20 cellular contexts compared by ENCODE assay signal in genomic region chr12:80445083-80445482, GRCh38. TPM values are rescaled to one million over a fixed set of nuclear protein-coding genes. Genes with fewer than 3 reads are reported as not detected.
DNase-seq lines count a peak whose midpoint lies in the region; ATAC-seq and TF ChIP-seq lines count a peak whose summit lies in the region.
"Had no signal": no experiment of that assay in that cellular context is flagged by ENCODE, and none has a peak within 500 bp of the region (broad histone marks: within the 10 kb centered on the region; RNA-seq: fewer than 3 reads in every experiment).

No MANE protein-coding gene starts in this region.

- no peak overlapping the region for H2BK120ac ChIP-seq in mesenchymal stem cell (ENCODE audit: low read depth, low read length)

- H3K4ac ChIP-seq in mesenchymal stem cell (ENCODE audit: low read depth in 1 of 2, low read length in 2 of 2) = no peak overlapping the region

- H3K4me2 ChIP-seq in mesenchymal stem cell (ENCODE audit: low read length, poor library complexity, severe bottlenecking) = no peak overlapping the region
- H3K4me2 ChIP-seq: KMS-11 had no signal

- H3K79me1 ChIP-seq in mesenchymal stem cell (replicated peaks; ENCODE audit: low read length, poor library complexity, severe bottlenecking) = no peaks in the 10 kb centered on the region

- peak overlapping the region; percentile 73 for H3K27ac Mint-ChIP-seq in HFFc6
- H3K27ac Mint-ChIP-seq: activated CD8-positive, alpha-beta T cell treated with anti-CD3 and anti-CD28 coated beads, Interleukin-2, amount 10 ng/mL, durations not matched to agents 7 days and 5 days; activated naive CD4-positive, alpha-beta T cell treated with anti-CD3 and anti-CD28 coated beads, Interleukin-2, amount 10 ng/mL, durations not matched to agents 7 days and 5 days; CD8-positive, alpha-beta T cell; type B pancreatic cell had no signal

- H3K36me3 Mint-ChIP-seq in HFFc6 (ENCODE audit: low read depth) = peaks cover 32% of the 10 kb centered on the region
- H3K36me3 Mint-ChIP-seq: activated naive CD4-positive, alpha-beta T cell treated with anti-CD3 and anti-CD28 coated beads, Interleukin-2, amount 10 ng/mL, durations not matched to agents 7 days and 5 days; CD8-positive, alpha-beta T cell; type B pancreatic cell had no signal

- peaks cover 75% of the 10 kb centered on the region for H3K4me1 Mint-ChIP-seq in HFFc6 (ENCODE audit: low read depth)
- H3K4me1 Mint-ChIP-seq: activated naive CD4-positive, alpha-beta T cell treated with anti-CD3 and anti-CD28 coated beads, Interleukin-2, amount 10 ng/mL, durations not matched to agents 7 days and 5 days had no signal

- peaks cover 19% of the 10 kb centered on the region for H3K9me3 Mint-ChIP-seq in HFFc6
- H3K9me3 Mint-ChIP-seq: activated naive CD4-positive, alpha-beta T cell treated with anti-CD3 and anti-CD28 coated beads, Interleukin-2, amount 10 ng/mL, durations not matched to agents 7 days and 5 days; activated T-cell treated with anti-CD3 and anti-CD28 coated beads, Interleukin-2, amount 50 U/mL, for 4 hours; type B pancreatic cell had no signal

- H2AFZ ChIP-seq in mesenchymal stem cell (ENCODE audit: low read depth, low read length) = no peak overlapping the region

- H3K4me3 Mint-ChIP-seq in HFFc6 = peak overlapping the region; percentile 81
- H3K4me3 Mint-ChIP-seq: activated CD8-positive, alpha-beta T cell treated with anti-CD3 and anti-CD28 coated beads, Interleukin-2, amount 10 ng/mL, durations not matched to agents 7 days and 5 days; activated naive CD4-positive, alpha-beta T cell treated with anti-CD3 and anti-CD28 coated beads, Interleukin-2, amount 10 ng/mL, durations not matched to agents 7 days and 5 days; activated T-cell treated with anti-CD3 and anti-CD28 coated beads, Interleukin-2, amount 50 U/mL, for 4 hours; CD8-positive, alpha-beta T cell; type B pancreatic cell had no signal

- H3K27me3 Mint-ChIP-seq in HFFc6 (ENCODE audit: insufficient read depth) = no peaks in the 10 kb centered on the region
- H3K27me3 Mint-ChIP-seq: activated naive CD4-positive, alpha-beta T cell treated with anti-CD3 and anti-CD28 coated beads, Interleukin-2, amount 10 ng/mL, durations not matched to agents 7 days and 5 days; type B pancreatic cell had no signal

- WGBS in mesenchymal stem cell = no CpG with 5 or more reads among the region's 2 CpGs

- no peak overlapping the region for H3K14ac ChIP-seq in mesenchymal stem cell (ENCODE audit: low read length in 2 of 2)

- H3K27ac ChIP-seq in mesenchymal stem cell (ENCODE audit: low read length, poor library complexity, severe bottlenecking) = no peak overlapping the region
- H3K27ac ChIP-seq: dorsolateral prefrontal cortex, KMS-11, neutrophil had no signal

- H3K9ac ChIP-seq in mesenchymal stem cell (ENCODE audit: low read length) = peak overlapping the region; percentile 9
- H3K9ac ChIP-seq: KMS-11 had no signal

- no peaks in the 10 kb centered on the region for H3K27me3 ChIP-seq in mesenchymal stem cell (ENCODE audit: control insufficient read depth in 1 of 2, insufficient read depth in 1 of 2, low read length in 2 of 2)
- H3K27me3 ChIP-seq: dorsolateral prefrontal cortex, neutrophil had no signal

- no peak for ATAC-seq in GM21360 (IDR thresholded peaks at IDR 0.05; ENCODE audit: unreplicated experiment)
- no peak for ATAC-seq in stimulated activated naive CD8-positive, alpha-beta T cell treated with anti-CD3 and anti-CD28 coated beads, Interleukin-15, Interleukin-2, amounts not matched to agents 100 U/mL and 50 U/mL, for 24 hours
- ATAC-seq in GM21390 (IDR thresholded peaks at IDR 0.05; ENCODE audit: unreplicated experiment) = no peak
- ATAC-seq: activated CD8-positive, alpha-beta T cell treated with anti-CD3 and anti-CD28 coated beads, Interleukin-2, amount 10 ng/mL, durations not matched to agents 7 days and 5 days; activated T-cell treated with anti-CD3 and anti-CD28 coated beads, Interleukin-2, amount 50 U/mL, for 4 hours; CD8-positive, alpha-beta T cell had no signal

- H4K8ac ChIP-seq in mesenchymal stem cell (ENCODE audit: low read length) = no peak overlapping the region

- no peak overlapping the region for H4K91ac ChIP-seq in mesenchymal stem cell (ENCODE audit: low read length)

- H2BK5ac ChIP-seq in mesenchymal stem cell (ENCODE audit: low read depth, low read length, poor library complexity, severe bottlenecking) = no peak overlapping the region

- no peaks in the 10 kb centered on the region for H3K36me3 ChIP-seq in mesenchymal stem cell (ENCODE audit: control insufficient read depth in 1 of 2, insufficient read depth in 2 of 2, low read depth in 1 of 2, low read length in 2 of 2)
- H3K36me3 ChIP-seq: neutrophil had no signal

- DNase-seq in HFFc6 = peak; percentile 18
- DNase-seq in choroid plexus epithelial cell (ENCODE audit: low read depth) = peak; percentile 70
- DNase-seq in mesenchymal stem cell = no peak
- no peak for DNase-seq in stimulated activated naive CD8-positive, alpha-beta T cell treated with anti-CD3 and anti-CD28 coated beads, Interleukin-15, Interleukin-2, amounts not matched to agents 100 U/mL and 50 U/mL, for 24 hours
- no peak for DNase-seq in GM19240 (ENCODE audit: insufficient read length, low spot score)
- DNase-seq: activated CD4-positive, CD25-positive, alpha-beta regulatory T cell; activated CD8-positive, alpha-beta T cell treated with anti-CD3 and anti-CD28 coated beads, Interleukin-2, amount 10 ng/mL, durations not matched to agents 7 days and 5 days; activated naive CD4-positive, alpha-beta T cell treated with anti-CD3 and anti-CD28 coated beads, Interleukin-2, amount 10 ng/mL, durations not matched to agents 7 days and 5 days; activated T-cell treated with anti-CD3 and anti-CD28 coated beads, Interleukin-2, amount 50 U/mL, for 4 hours; CD8-positive, alpha-beta T cell; DMS53; dorsolateral prefrontal cortex; erythroblast; NCI-H2029; NCI-H446 had no signal

- no peak overlapping the region for H2BK12ac ChIP-seq in mesenchymal stem cell (ENCODE audit: low read length in 2 of 2)

- TF ChIP-seq CTCF in HFFc6 (IDR thresholded peaks at IDR 0.05) (no peak), choroid plexus epithelial cell (conservative IDR thresholded peaks at IDR 0.05; ENCODE audit: low read depth, low read length) (no peak)

- H3K4me1 ChIP-seq in mesenchymal stem cell (ENCODE audit: control insufficient read depth, insufficient read depth, low read depth, low read length) = no peaks in the 10 kb centered on the region

- H3K18ac ChIP-seq in mesenchymal stem cell (ENCODE audit: low read depth in 1 of 2, low read length in 2 of 2) = no peak overlapping the region

- no peak overlapping the region for H2AK5ac ChIP-seq in mesenchymal stem cell (ENCODE audit: low read length, severe bottlenecking)

- H3K4me3 ChIP-seq in choroid plexus epithelial cell (ENCODE audit: low read depth, low read length) (no peak overlapping the region), mesenchymal stem cell (ENCODE audit: insufficient read depth in 1 of 2, low read depth in 1 of 2, low read length in 2 of 2) (no peak overlapping the region)
- H3K4me3 ChIP-seq: dorsolateral prefrontal cortex had no signal

- H2BK15ac ChIP-seq in mesenchymal stem cell (ENCODE audit: low read depth, poor library complexity, severe bottlenecking) = no peak overlapping the region

- peaks cover 2% of the 10 kb centered on the region for H3K9me3 ChIP-seq in mesenchymal stem cell (ENCODE audit: control insufficient read depth, low read length)
- H3K9me3 ChIP-seq: neutrophil had no signal

- H3K23ac ChIP-seq in mesenchymal stem cell (ENCODE audit: low read length in 2 of 2) = no peak overlapping the region

RNA-seq across cellular contexts. Expression of gene PTPRQ, which starts 1.0 kb away (rescaled TPM):
- total RNA-seq in HFFc6 (2021; fragmentation: NEBNext Ultra II Directional; extraction: Animal tissue kit (Norgen Biotek cat#: 25700)) = 1 to 10 TPM; 2.6 to 4.1 (median 3.5) TPM
- 0.01 TPM for polyA plus RNA-seq in mesenchymal stem cell (2013, experiment 1 of 2)
- polyA plus RNA-seq in mesenchymal stem cell (2013, experiment 2 of 2) = not detected
- total RNA-seq: activated CD8-positive, alpha-beta T cell treated with anti-CD3 and anti-CD28 coated beads, Interleukin-2, amount 10 ng/mL, durations not matched to agents 7 days and 5 days; activated T-cell treated with anti-CD3 and anti-CD28 coated beads, Interleukin-2, amount 50 U/mL, for 4 hours; CD8-positive, alpha-beta T cell had no signal

Comparison
In these comparisons a context has a peak if more than half of its experiments do, and no peak if none do; other contexts are left out.
1. DNase-seq: peak in HFFc6 (single experiment) and choroid plexus epithelial cell (single experiment); none in mesenchymal stem cell (single experiment), stimulated activated naive CD8-positive, alpha-beta T cell treated with anti-CD3 and anti-CD28 coated beads, Interleukin-15, Interleukin-2, amounts not matched to agents 100 U/mL and 50 U/mL, for 24 hours (single experiment) and GM19240 (single experiment).